ENCODE assay signal across 8 cellular contexts in genomic region chr19:38647966-38648788, GRCh38. TPM values are rescaled to one million over a fixed set of nuclear protein-coding genes. Genes with fewer than 3 reads are reported as not detected.
DNase-seq lines count a peak whose midpoint lies in the region; ATAC-seq and TF ChIP-seq lines count a peak whose summit lies in the region.

No MANE protein-coding gene starts in this region.

- DNase-seq in activated T-cell treated with anti-CD3 and anti-CD28 coated beads, Interleukin-2, amount 50 U/mL, for 4 hours = no peak
- DNase-seq in activated T-cell treated with anti-CD3 and anti-CD28 coated beads, Interleukin-2, amount 50 U/mL, for 1 hour = no peak
- DNase-seq in thyroid gland = no peak
- DNase-seq in NK-92 treated with Interleukin-12 subunit alpha and Interleukin-12 subunit beta, amount 100 ng/mL, for 24 hours (lab: John Stamatoyannopoulos, UW) = no peak
- DNase-seq in AG08396 (ENCODE audit: low spot score) = no peak
- no peak for DNase-seq in AG08395 (ENCODE audit: low spot score)

- peaks cover 3% of the 10 kb centered on the region for H3K36me3 Mint-ChIP-seq in activated T-cell treated with anti-CD3 and anti-CD28 coated beads, Interleukin-2, amount 50 U/mL, for 4 hours (ENCODE audit: insufficient read depth)

- TF ChIP-seq POLR2A in thyroid gland (IDR thresholded peaks at IDR 0.05) = no peak

- H3K4me3 Mint-ChIP-seq in activated T-cell treated with anti-CD3 and anti-CD28 coated beads, Interleukin-2, amount 50 U/mL, for 4 hours = peak overlapping the region; percentile 95

- H3K9me3 ChIP-seq in liver (ENCODE audit: control insufficient read depth in 4 of 4, low read length in 3 of 4) (no peaks in the 10 kb centered on the region), thyroid gland (no peaks in the 10 kb centered on the region)

- intact Hi-C loops in thyroid gland (cut with DNase I) = loop anchor here (5.0 kb wide), 1 partner anchor 84 kb away; no protein-coding TSS in a partner anchor

- H3K4me1 ChIP-seq in liver (ENCODE audit: control insufficient read depth in 4 of 4, insufficient read depth in 4 of 4, low read length in 3 of 4) (peaks cover 18 to 39% (median 32%) of the 10 kb centered on the region in 4 donors), thyroid gland (peaks cover 36 to 42% of the 10 kb centered on the region in 2 donors)

- TF ChIP-seq RAD21 in liver (IDR thresholded peaks at IDR 0.05) = no peak

- peaks cover 10% of the 10 kb centered on the region for H3K27me3 Mint-ChIP-seq in activated T-cell treated with anti-CD3 and anti-CD28 coated beads, Interleukin-2, amount 50 U/mL, for 4 hours (ENCODE audit: low read depth)

- no peaks in the 10 kb centered on the region for H3K36me3 ChIP-seq in liver (ENCODE audit: control insufficient read depth in 4 of 4, insufficient read depth in 3 of 4, low read depth in 1 of 4, low read length in 3 of 4)
- no peaks in the 10 kb centered on the region for H3K36me3 ChIP-seq in thyroid gland

- H3K9ac ChIP-seq in liver (ENCODE audit: low read depth in 1 of 2, low read length in 2 of 2) = peak overlapping the region; percentile 96 to 99

- H3K27ac ChIP-seq in angular gyrus (ENCODE audit: low read depth, low read length) (peak overlapping the region; percentile 80), liver (ENCODE audit: low read depth in 1 of 2, low read length in 2 of 2) (peak overlapping the region; percentile 91), thyroid gland (peak overlapping the region; percentile 96 to 97 (median 97))

- no peak for ATAC-seq in activated T-cell treated with anti-CD3 and anti-CD28 coated beads, Interleukin-2, amount 50 U/mL, for 4 hours

- H3K4me1 Mint-ChIP-seq in activated T-cell treated with anti-CD3 and anti-CD28 coated beads, Interleukin-2, amount 50 U/mL, for 4 hours (ENCODE audit: low read depth) = peaks cover 46% of the 10 kb centered on the region

- H3K9me3 Mint-ChIP-seq in activated T-cell treated with anti-CD3 and anti-CD28 coated beads, Interleukin-2, amount 50 U/mL, for 4 hours = no peaks in the 10 kb centered on the region

- peak overlapping the region; percentile 94 to 99 (median 98) for H3K4me3 ChIP-seq in liver (ENCODE audit: low read depth in 1 of 3, low read length in 3 of 3)
- H3K4me3 ChIP-seq in thyroid gland (replicated peaks in 1 of 3) = peak overlapping the region; percentile 85 to 99 (median 99)

- H3K27me3 ChIP-seq in liver (ENCODE audit: control insufficient read depth in 4 of 4, insufficient read depth in 4 of 4, low read length in 3 of 4) = no peaks in the 10 kb centered on the region
- H3K27me3 ChIP-seq in thyroid gland = no peaks in the 10 kb centered on the region

- TF ChIP-seq CTCF in liver (IDR thresholded peaks at IDR 0.05; ENCODE audit: low read depth, low read length, missing input control) = no peak
- TF ChIP-seq CTCF in thyroid gland (IDR thresholded peaks at IDR 0.05) = no peak

- WGBS in liver = under 1% methylated on average over 20 of the region's 20 CpGs
- 0% methylated on average over 20 of the region's 20 CpGs for WGBS in thyroid gland, 2 donors

TF ChIP-seq in liver, 16 proteins besides CTCF, POLR2A, EP300 and RAD21:
- no peak for TF ChIP-seq TAF1 (conservative IDR thresholded peaks at IDR 0.05)
- TF ChIP-seq HNF4G (IDR thresholded peaks at IDR 0.05) = no peak
- no peak for TF ChIP-seq YY1 (IDR thresholded peaks at IDR 0.05)
- no peak for TF ChIP-seq SP1 (IDR thresholded peaks at IDR 0.05)
- TF ChIP-seq FOXA2 (IDR thresholded peaks at IDR 0.05) = no peak
- no peak for TF ChIP-seq ZBTB33 (IDR thresholded peaks at IDR 0.05)
- no peak for TF ChIP-seq REST (IDR thresholded peaks at IDR 0.05)
- TF ChIP-seq FOXA1 (IDR thresholded peaks at IDR 0.05) = no peak
- TF ChIP-seq RXRA (IDR thresholded peaks at IDR 0.05) = no peak
- no peak for TF ChIP-seq EGR1 (IDR thresholded peaks at IDR 0.05; ENCODE audit: low read depth in 2 of 2)
- TF ChIP-seq HNF4A (conservative IDR thresholded peaks at IDR 0.05) = no peak
- TF ChIP-seq NR2F2 (IDR thresholded peaks at IDR 0.05) = no peak
- TF ChIP-seq JUND (IDR thresholded peaks at IDR 0.05) = no peak
- no peak for TF ChIP-seq ATF3 (IDR thresholded peaks at IDR 0.05)
- TF ChIP-seq GABPA (IDR thresholded peaks at IDR 0.05 in 1 of 2, conservative IDR thresholded peaks at IDR 0.05 in 1 of 2) = no peak
- no peak for TF ChIP-seq MAX (IDR thresholded peaks at IDR 0.05)

RNA-seq across cellular contexts. Expression of gene ACTN4, which starts 0.7 kb away (rescaled TPM):
- 100 to 1,000 TPM; 215 to 233 (median 230) TPM for total RNA-seq in activated T-cell treated with anti-CD3 and anti-CD28 coated beads, Interleukin-2, amount 50 U/mL, for 4 hours
- total RNA-seq in liver (100 to 1,000 TPM in 1 of 2 donors, 10 to 100 TPM in 1; 93.9 to 164 TPM), thyroid gland (100 to 1,000 TPM; 191 to 479 (median 365) TPM)
- polyA plus RNA-seq in liver = 100 to 1,000 TPM in 1 of 2 donors, 10 to 100 TPM in 1; 35.4 to 104 TPM

RNA-seq across cellular contexts. Expression of gene EIF3K, which starts 29.2 kb away (rescaled TPM):
- 100 to 1,000 TPM; 370 to 409 (median 401) TPM for total RNA-seq in activated T-cell treated with anti-CD3 and anti-CD28 coated beads, Interleukin-2, amount 50 U/mL, for 4 hours
- 100 to 1,000 TPM; 130 to 240 TPM for total RNA-seq in liver
- 100 to 1,000 TPM; 118 to 173 TPM for polyA plus RNA-seq in liver
- total RNA-seq in thyroid gland = 100 to 1,000 TPM; 205 to 504 (median 440) TPM

RNA-seq across cellular contexts. Expression of gene MAP4K1, which starts 30.4 kb away (rescaled TPM):
- 100 to 1,000 TPM; 109 to 130 (median 126) TPM for total RNA-seq in activated T-cell treated with anti-CD3 and anti-CD28 coated beads, Interleukin-2, amount 50 U/mL, for 4 hours
- total RNA-seq in liver (1 to 10 TPM; 1.8 to 2.1 TPM), thyroid gland (1 to 10 TPM in 3 of 4 donors, under 1 TPM in 1; 0.83 to 9.7 (median 2.2) TPM)
- polyA plus RNA-seq in liver = 1 to 10 TPM in 1 of 2 donors, under 1 TPM in 1; 0.89 to 3.1 TPM

Comparison
In these comparisons a context has a peak if more than half of its experiments do, and no peak if none do; other contexts are left out.
1. RNA of gene MAP4K1, which starts 30.4 kb away (total RNA-seq): 109 to 130 TPM in activated T-cell treated with anti-CD3 and anti-CD28 coated beads, Interleukin-2, amount 50 U/mL, for 4 hours; 0.83 to 9.7 TPM in thyroid gland and 1.8 to 2.1 TPM in liver; every median in the first group is over 10 times any median in the second.
2. Peak in every context shown above with its lines, with median percentiles within 50 percentile points of each other: H3K27ac ChIP-seq.